13 cellular contexts compared by ENCODE assay signal in genomic region chr18:12840382-12840781, GRCh38. TPM values are rescaled to one million over a fixed set of nuclear protein-coding genes. Genes with fewer than 3 reads are reported as not detected.
DNase-seq lines count a peak whose midpoint lies in the region; ATAC-seq and TF ChIP-seq lines count a peak whose summit lies in the region.
"Had no signal": no experiment of that assay in that cellular context is flagged by ENCODE, and none has a peak within 500 bp of the region (broad histone marks: within the 10 kb centered on the region; RNA-seq: fewer than 3 reads in every experiment).

No MANE protein-coding gene starts in this region.

- peak; percentile 23 for DNase-seq in activated CD4-positive, alpha-beta T cell treated with anti-CD3 and anti-CD28 coated beads for 48 hours
- DNase-seq in activated CD4-positive, alpha-beta T cell treated with anti-CD3 and anti-CD28 coated beads for 1 hour = no peak
- no peak for DNase-seq in IMR-90
- no peak for DNase-seq in activated naive CD8-positive, alpha-beta T cell treated with anti-CD3 and anti-CD28 coated beads, Interleukin-2, amount 50 U/mL, for 24 hours
- no peak for DNase-seq in islet precursor cell
- no peak for DNase-seq in Kasumi-1 (lab: John Stamatoyannopoulos, UW)
- DNase-seq: cerebellar nuclear complex, EL, kidney, NCI-H146, PC-3 had no signal

- H2AFZ ChIP-seq in IMR-90 (replicated peaks; ENCODE audit: low read length, poor library complexity) = no peak overlapping the region

- H3K4ac ChIP-seq in IMR-90 (ENCODE audit: low read depth, low read length) = no peak overlapping the region; the same call in 1 of the 2 replicates

- WGBS in IMR-90 (ENCODE audit: extremely low coverage in 2 of 2, insufficient read length in 1 of 2), 2 experiments = 100% methylated on average over 1 of the region's 3 CpGs; no CpG with 5 or more reads in 1 of the 2 experiments

- no peak overlapping the region for H2BK120ac ChIP-seq in IMR-90 (ENCODE audit: low read depth, low read length)

- dilution Hi-C loops in IMR-90 (cut with HindIII; ENCODE audit: low sequenced_read_pairs, unreplicated experiment) = no loop called here

- H3K27ac Mint-ChIP-seq in activated naive CD8-positive, alpha-beta T cell treated with anti-CD3 and anti-CD28 coated beads, Interleukin-2, amount 50 U/mL, for 24 hours = peak overlapping the region; percentile 89

- CTCF ChIA-PET in IMR-90 (lab: Yijun Ruan, JAX) = no interaction called here

- in situ Hi-C loops in IMR-90 (cut with MboI; ENCODE audit: low sequenced_read_pairs) = loop anchor here (5.0 kb wide), 1 partner anchor 37 kb away; no protein-coding TSS in a partner anchor

- no peak overlapping the region for H3K27ac ChIP-seq in IMR-90 (ENCODE audit: insufficient read depth, low read length)
- H3K27ac ChIP-seq in skin epidermis = peak overlapping the region in 17 of 21 experiments; percentile 2 to 89 (median 77)

- peaks cover 13% of the 10 kb centered on the region for H3K9me1 ChIP-seq in IMR-90 (ENCODE audit: insufficient read depth, low read length)

- no peak overlapping the region for H3K4me3 ChIP-seq in IMR-90 (ENCODE audit: insufficient read depth, low read depth, low read length)
- no peak overlapping the region for H3K4me3 ChIP-seq in skin epidermis

- BruUV-seq in IMR-90 (replicated peaks; lab: Mats Ljungman, UMichigan) = no TSS peak

- H3K27me3 ChIP-seq in IMR-90 (ENCODE audit: control insufficient read depth, insufficient read depth, low read length) = no peaks in the 10 kb centered on the region

- no peaks in the 10 kb centered on the region for H3K9me3 Mint-ChIP-seq in activated naive CD8-positive, alpha-beta T cell treated with anti-CD3 and anti-CD28 coated beads, Interleukin-2, amount 50 U/mL, for 24 hours

- peaks cover 18% of the 10 kb centered on the region for H3K4me1 ChIP-seq in IMR-90 (ENCODE audit: control insufficient read depth, insufficient read depth, low read length)

- peaks cover 75% of the 10 kb centered on the region for H3K4me1 Mint-ChIP-seq in activated naive CD8-positive, alpha-beta T cell treated with anti-CD3 and anti-CD28 coated beads, Interleukin-2, amount 50 U/mL, for 24 hours

- no peaks in the 10 kb centered on the region for H3K27me3 Mint-ChIP-seq in activated naive CD8-positive, alpha-beta T cell treated with anti-CD3 and anti-CD28 coated beads, Interleukin-2, amount 50 U/mL, for 24 hours

- H3K56ac ChIP-seq in IMR-90 (ENCODE audit: extremely low read depth, insufficient read depth, low read length) = no peak overlapping the region

- no peak overlapping the region for H2BK15ac ChIP-seq in IMR-90 (ENCODE audit: low read depth, low read length)

- H2BK20ac ChIP-seq in IMR-90 (ENCODE audit: low read depth, low read length) = no peak overlapping the region

- peak overlapping the region; percentile 55 for H3K4me3 Mint-ChIP-seq in activated naive CD8-positive, alpha-beta T cell treated with anti-CD3 and anti-CD28 coated beads, Interleukin-2, amount 50 U/mL, for 24 hours

- no peak for TF ChIP-seq POLR2A in IMR-90 (IDR thresholded peaks at IDR 0.05; ENCODE audit: low read depth, low read length)

- POLR2A ChIA-PET in IMR-90 (lab: Charles Lee; ENCODE audit: unreplicated experiment) = no interaction called here

- no peak overlapping the region for H3K18ac ChIP-seq in IMR-90 (ENCODE audit: low read depth, low read length)

- no peaks in the 10 kb centered on the region for H4K20me1 ChIP-seq in IMR-90 (ENCODE audit: insufficient read depth, low read length)

- no peak overlapping the region for H2BK5ac ChIP-seq in IMR-90 (ENCODE audit: low read depth, low read length, poor library complexity, severe bottlenecking)

- H3K4me2 ChIP-seq in IMR-90 (ENCODE audit: low read depth, low read length) = no peak overlapping the region

- TF ChIP-seq RAD21 in IMR-90 (IDR thresholded peaks at IDR 0.05; ENCODE audit: low read length) = no peak

- H3K9ac ChIP-seq in IMR-90 (ENCODE audit: low read depth, low read length) = no peak overlapping the region

- no peak overlapping the region for H4K91ac ChIP-seq in IMR-90 (ENCODE audit: insufficient read depth, low read depth, low read length)

- H3K79me1 ChIP-seq in IMR-90 (ENCODE audit: low read depth in 1 of 2, low read length in 2 of 2) = peaks cover 24 to 48% of the 10 kb centered on the region in 2 experiments

- H3K9me3 ChIP-seq in IMR-90 (ENCODE audit: control insufficient read depth, insufficient read depth, low read length) = no peaks in the 10 kb centered on the region

- H2AK5ac ChIP-seq in IMR-90 (ENCODE audit: low read depth, low read length) = peak overlapping the region; percentile 44; the same call in 1 of the 2 replicates

- H3K14ac ChIP-seq in IMR-90 (replicated peaks; ENCODE audit: low read depth, low read length) = no peak overlapping the region

- ATAC-seq in IMR-90 (ENCODE audit: low read depth) (no peak), HG03571 (IDR thresholded peaks at IDR 0.05; ENCODE audit: unreplicated experiment) (no peak)
- no peak for ATAC-seq in activated naive CD8-positive, alpha-beta T cell treated with anti-CD3 and anti-CD28 coated beads, Interleukin-2, amount 50 U/mL, for 24 hours

- 0 out of 2 replicates have a peak, but pooled peaks cover 2% of the 10 kb centered on the region for H3K36me3 ChIP-seq in IMR-90 (ENCODE audit: control insufficient read depth, insufficient read depth, low read length)

- H3K36me3 Mint-ChIP-seq in activated naive CD8-positive, alpha-beta T cell treated with anti-CD3 and anti-CD28 coated beads, Interleukin-2, amount 50 U/mL, for 24 hours (ENCODE audit: low read depth) = peaks cover 16% of the 10 kb centered on the region

- H2AK9ac ChIP-seq in IMR-90 (replicated peaks; ENCODE audit: low read depth, low read length, poor library complexity) = no peak overlapping the region

- H4K8ac ChIP-seq in IMR-90 (ENCODE audit: low read depth in 2 of 2, low read length in 2 of 2) = no peak overlapping the region

- TF ChIP-seq CTCF in IMR-90 (conservative IDR thresholded peaks at IDR 0.05; ENCODE audit: low read depth, low read length) = no peak

- intact Hi-C loops in IMR-90 (cut with micrococcal nuclease) = no loop called here

- no peak overlapping the region for H4K5ac ChIP-seq in IMR-90 (ENCODE audit: low read depth, low read length)

- H3K23ac ChIP-seq in IMR-90 (ENCODE audit: low read depth, low read length) = no peak overlapping the region; the same call in 1 of the 2 replicates

TF ChIP-seq in IMR-90, 13 proteins besides CTCF, POLR2A, EP300 and RAD21:
- TF ChIP-seq RCOR1 (IDR thresholded peaks at IDR 0.05; ENCODE audit: insufficient replicate concordance, low read length) (no peak), CHD1 (IDR thresholded peaks at IDR 0.05; ENCODE audit: low read depth, low read length) (no peak), FOS (IDR thresholded peaks at IDR 0.05; ENCODE audit: low read depth, low read length) (no peak), SMC3 (IDR thresholded peaks at IDR 0.05; ENCODE audit: low read depth, low read length) (no peak), MAZ (IDR thresholded peaks at IDR 0.05; ENCODE audit: borderline replicate concordance, low read depth, low read length) (no peak), MAFK (IDR thresholded peaks at IDR 0.05; ENCODE audit: low read depth, low read length) (no peak), MXI1 (IDR thresholded peaks at IDR 0.05; ENCODE audit: borderline replicate concordance, low read depth, low read length) (no peak), BHLHE40 (IDR thresholded peaks at IDR 0.05; ENCODE audit: low read depth, low read length) (no peak), CEBPB (IDR thresholded peaks at IDR 0.05; ENCODE audit: low read depth, low read length) (no peak), USF2 (IDR thresholded peaks at IDR 0.05; ENCODE audit: low read depth, low read length) (no peak), RFX5 (IDR thresholded peaks at IDR 0.05; ENCODE audit: low read depth, low read length) (no peak), NFE2L2 (IDR thresholded peaks at IDR 0.05; ENCODE audit: low read depth, low read length) (no peak), ELK1 (IDR thresholded peaks at IDR 0.05; ENCODE audit: borderline replicate concordance, low read depth, low read length) (no peak)

RNA-seq across cellular contexts. Expression of gene PTPN2, which starts 43.7 kb away (rescaled TPM):
- 30.6 and 36.9 TPM in 2 replicates for total RNA-seq in IMR-90 (2012; rRNA removed)
- 10.9 and 13.2 TPM in 2 replicates for polyA plus RNA-seq in IMR-90 (2012; rRNA removed)
- 2.4 and 3.9 TPM in 2 replicates for polyA plus RNA-seq in IMR-90 (2012; cell fraction: cytosol; rRNA removed)
- polyA plus RNA-seq in IMR-90 (2012; cell fraction: nucleus; rRNA removed; ENCODE audit: low replicate concordance) = 3.7 and 32.1 TPM in 2 replicates
